ENCODE assay signal across 1 cellular context in genomic region chr9:83629433-83630104, GRCh38.
TF ChIP-seq lines count a peak whose summit lies in the region.

No MANE protein-coding gene starts in this region.

TF ChIP-seq in HepG2, 621 proteins besides CTCF, POLR2A, EP300 and RAD21 (continued from another document and continues in another):
- TF ChIP-seq HBP1 (CRISPR knock-in tag; IDR thresholded peaks at IDR 0.05; ENCODE audit: low read depth) (peak; percentile 84; the same call in 1 of the 2 replicates), HMGXB3 (CRISPR knock-in tag; IDR thresholded peaks at IDR 0.05; ENCODE audit: borderline replicate concordance) (no peak), YEATS2 (CRISPR knock-in tag; IDR thresholded peaks at IDR 0.05; ENCODE audit: borderline replicate concordance) (no peak), GATA4 (IDR thresholded peaks at IDR 0.05; ENCODE audit: borderline replicate concordance, low read depth) (peak; percentile 19; the same call in 1 of the 2 replicates), MIER3 (CRISPR knock-in tag; IDR thresholded peaks at IDR 0.05; ENCODE audit: borderline replicate concordance) (no peak), CBX2 (IDR thresholded peaks at IDR 0.05; ENCODE audit: low read depth, low read length) (no peak), CBX2 (CRISPR knock-in tag; IDR thresholded peaks at IDR 0.05; ENCODE audit: low read depth) (no peak), REPIN1 (CRISPR knock-in tag; IDR thresholded peaks at IDR 0.05; ENCODE audit: borderline replicate concordance, low read depth) (peak; percentile 91; the same call in 1 of the 2 replicates), KDM5A (IDR thresholded peaks at IDR 0.05; ENCODE audit: borderline replicate concordance, low read length) (peak; percentile 38; the same call in 1 of the 2 replicates), BRF2 (CRISPR knock-in tag; IDR thresholded peaks at IDR 0.05) (no peak), KLF16 (CRISPR knock-in tag; IDR thresholded peaks at IDR 0.05) (no peak), ARNT (IDR thresholded peaks at IDR 0.05) (no peak), TOE1 (CRISPR knock-in tag; IDR thresholded peaks at IDR 0.05) (no peak), KAT8 (CRISPR knock-in tag; IDR thresholded peaks at IDR 0.05) (peak; percentile 65; the same call in 1 of the 2 replicates), MAFF (IDR thresholded peaks at IDR 0.05; ENCODE audit: low read depth, low read length) (no peak), ZMYM4 (CRISPR knock-in tag; IDR thresholded peaks at IDR 0.05) (peak; percentile 94), ARID5B (CRISPR knock-in tag; IDR thresholded peaks at IDR 0.05) (peak; percentile 88), IRX3 (CRISPR knock-in tag; IDR thresholded peaks at IDR 0.05; ENCODE audit: borderline replicate concordance, low read depth) (no peak), ZFP41 (CRISPR knock-in tag; IDR thresholded peaks at IDR 0.05; ENCODE audit: borderline replicate concordance) (no peak), PRDM15 (CRISPR knock-in tag; IDR thresholded peaks at IDR 0.05) (no peak), ZNF691 (CRISPR knock-in tag; IDR thresholded peaks at IDR 0.05; ENCODE audit: borderline replicate concordance, low read depth) (no peak), GTF3A (CRISPR knock-in tag; conservative IDR thresholded peaks at IDR 0.05) (no peak), REXO4 (CRISPR knock-in tag; IDR thresholded peaks at IDR 0.05; ENCODE audit: borderline replicate concordance) (no peak), MLX (CRISPR knock-in tag; IDR thresholded peaks at IDR 0.05) (peak; percentile 46; the same call in 1 of the 2 replicates), ZFY (CRISPR knock-in tag; IDR thresholded peaks at IDR 0.05) (peak; percentile 69; the same call in 1 of the 2 replicates), ZNF570 (CRISPR knock-in tag; IDR thresholded peaks at IDR 0.05; ENCODE audit: borderline replicate concordance) (no peak), FOXO1 (CRISPR knock-in tag; IDR thresholded peaks at IDR 0.05) (peak; percentile 76; the same call in 1 of the 2 replicates), SATB2 (CRISPR knock-in tag; IDR thresholded peaks at IDR 0.05) (no peak), ZSCAN21 (CRISPR knock-in tag; IDR thresholded peaks at IDR 0.05; ENCODE audit: borderline replicate concordance) (peak; percentile 85), CSRNP2 (CRISPR knock-in tag; conservative IDR thresholded peaks at IDR 0.05; ENCODE audit: low read depth) (no peak), TP53 (CRISPR knock-in tag; conservative IDR thresholded peaks at IDR 0.05) (no peak), ZNF609 (CRISPR knock-in tag; IDR thresholded peaks at IDR 0.05; ENCODE audit: borderline replicate concordance) (peak; percentile 90)
